ENCODE assay signal across 1 cellular context in the genomic region with DNA sequence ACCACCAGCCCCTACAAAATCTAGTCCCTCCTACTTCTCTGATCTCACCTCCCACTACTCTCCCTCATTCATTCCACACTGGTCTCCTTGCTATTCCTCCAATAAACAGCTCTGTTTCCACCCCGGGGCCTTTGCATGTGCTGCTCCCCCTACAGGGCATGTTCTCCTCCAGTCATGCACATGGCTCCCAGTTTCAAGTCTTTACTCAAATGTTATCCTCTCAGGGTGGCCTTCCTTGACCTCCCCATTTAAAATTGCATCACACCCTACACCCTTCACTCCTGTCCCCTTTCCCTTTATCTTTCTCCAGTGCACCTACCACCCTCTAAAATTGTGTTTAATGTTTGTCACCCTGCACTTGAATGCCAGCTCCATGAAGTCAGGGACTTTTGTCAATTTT.
TF ChIP-seq lines count a peak whose summit lies in the region.

No MANE protein-coding gene starts in this region.

TF ChIP-seq in K562, 482 proteins besides CTCF, POLR2A, EP300 and RAD21 (continued from another document and continues in another):
- TF ChIP-seq, protein P1, sequence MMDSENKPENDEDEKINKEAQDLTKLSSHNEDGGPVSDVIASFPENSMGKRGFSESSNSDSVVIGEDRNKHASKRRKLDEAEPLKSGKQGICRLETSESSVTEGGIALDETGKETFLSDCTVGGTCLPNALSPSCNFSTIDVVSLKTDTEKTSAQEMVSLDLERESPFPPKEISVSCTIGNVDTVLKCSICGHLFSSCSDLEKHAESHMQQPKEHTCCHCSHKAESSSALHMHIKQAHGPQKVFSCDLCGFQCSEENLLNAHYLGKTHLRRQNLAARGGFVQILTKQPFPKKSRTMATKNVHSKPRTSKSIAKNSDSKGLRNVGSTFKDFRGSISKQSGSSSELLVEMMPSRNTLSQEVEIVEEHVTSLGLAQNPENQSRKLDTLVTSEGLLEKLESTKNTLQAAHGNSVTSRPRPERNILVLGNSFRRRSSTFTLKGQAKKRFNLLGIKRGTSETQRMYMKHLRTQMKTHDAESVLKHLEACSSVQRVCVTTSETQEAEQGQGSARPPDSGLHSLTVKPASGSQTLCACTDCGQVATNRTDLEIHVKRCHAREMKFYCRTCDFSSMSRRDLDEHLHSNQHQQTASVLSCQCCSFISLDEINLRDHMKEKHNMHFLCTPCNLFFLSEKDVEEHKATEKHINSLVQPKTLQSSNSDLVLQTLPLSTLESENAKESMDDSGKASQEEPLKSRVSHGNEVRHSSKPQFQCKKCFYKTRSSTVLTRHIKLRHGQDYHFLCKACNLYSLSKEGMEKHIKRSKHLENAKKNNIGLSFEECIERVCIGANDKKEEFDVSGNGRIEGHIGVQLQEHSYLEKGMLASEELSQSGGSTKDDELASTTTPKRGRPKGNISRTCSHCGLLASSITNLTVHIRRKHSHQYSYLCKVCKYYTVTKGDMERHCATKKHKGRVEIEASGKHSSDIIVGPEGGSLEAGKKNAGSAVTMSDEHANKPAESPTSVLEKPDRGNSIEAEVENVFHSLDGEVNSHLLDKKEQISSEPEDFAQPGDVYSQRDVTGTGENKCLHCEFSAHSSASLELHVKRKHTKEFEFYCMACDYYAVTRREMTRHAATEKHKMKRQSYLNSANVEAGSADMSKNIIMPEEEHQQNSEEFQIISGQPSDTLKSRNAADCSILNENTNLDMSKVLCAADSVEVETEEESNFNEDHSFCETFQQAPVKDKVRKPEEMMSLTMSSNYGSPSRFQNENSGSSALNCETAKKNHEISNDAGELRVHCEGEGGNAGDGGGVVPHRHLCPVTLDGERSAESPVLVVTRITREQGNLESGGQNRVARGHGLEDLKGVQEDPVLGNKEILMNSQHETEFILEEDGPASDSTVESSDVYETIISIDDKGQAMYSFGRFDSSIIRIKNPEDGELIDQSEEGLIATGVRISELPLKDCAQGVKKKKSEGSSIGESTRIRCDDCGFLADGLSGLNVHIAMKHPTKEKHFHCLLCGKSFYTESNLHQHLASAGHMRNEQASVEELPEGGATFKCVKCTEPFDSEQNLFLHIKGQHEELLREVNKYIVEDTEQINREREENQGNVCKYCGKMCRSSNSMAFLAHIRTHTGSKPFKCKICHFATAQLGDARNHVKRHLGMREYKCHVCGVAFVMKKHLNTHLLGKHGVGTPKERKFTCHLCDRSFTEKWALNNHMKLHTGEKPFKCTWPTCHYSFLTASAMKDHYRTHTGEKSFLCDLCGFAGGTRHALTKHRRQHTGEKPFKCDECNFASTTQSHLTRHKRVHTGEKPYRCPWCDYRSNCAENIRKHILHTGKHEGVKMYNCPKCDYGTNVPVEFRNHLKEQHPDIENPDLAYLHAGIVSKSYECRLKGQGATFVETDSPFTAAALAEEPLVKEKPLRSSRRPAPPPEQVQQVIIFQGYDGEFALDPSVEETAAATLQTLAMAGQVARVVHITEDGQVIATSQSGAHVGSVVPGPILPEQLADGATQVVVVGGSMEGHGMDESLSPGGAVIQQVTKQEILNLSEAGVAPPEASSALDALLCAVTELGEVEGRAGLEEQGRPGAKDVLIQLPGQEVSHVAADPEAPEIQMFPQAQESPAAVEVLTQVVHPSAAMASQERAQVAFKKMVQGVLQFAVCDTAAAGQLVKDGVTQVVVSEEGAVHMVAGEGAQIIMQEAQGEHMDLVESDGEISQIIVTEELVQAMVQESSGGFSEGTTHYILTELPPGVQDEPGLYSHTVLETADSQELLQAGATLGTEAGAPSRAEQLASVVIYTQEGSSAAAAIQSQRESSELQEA (IDR thresholded peaks at IDR 0.05; ENCODE audit: low read depth): no peak
- TF ChIP-seq ARNT (IDR thresholded peaks at IDR 0.05) (peak; percentile 60 to 71; a peak in 2 of 4 replicates), PPARD (CRISPR knock-in tag; IDR thresholded peaks at IDR 0.05) (no peak), ZNF586 (CRISPR knock-in tag; conservative IDR thresholded peaks at IDR 0.05) (no peak), ZNF282 (CRISPR knock-in tag; IDR thresholded peaks at IDR 0.05) (no peak), TEAD4 (IDR thresholded peaks at IDR 0.05; ENCODE audit: low read length) (no peak), TEAD4 (CRISPR knock-in tag; IDR thresholded peaks at IDR 0.05; ENCODE audit: borderline replicate concordance) (no peak), ZKSCAN8 (CRISPR knock-in tag; IDR thresholded peaks at IDR 0.05) (no peak), BHLHE40 (IDR thresholded peaks at IDR 0.05; ENCODE audit: low read length) (0 out of 2 replicates have a peak, but pooled peaks have one; percentile 12), MECOM (CRISPR knock-in tag; IDR thresholded peaks at IDR 0.05) (peak; percentile 75; the same call in 1 of the 2 replicates), SAFB2 (IDR thresholded peaks at IDR 0.05; ENCODE audit: borderline replicate concordance, low read depth, low read length, severe bottlenecking) (no peak), GTF2B (IDR thresholded peaks at IDR 0.05; ENCODE audit: extremely low read depth, insufficient read length) (no peak), HCFC1 (IDR thresholded peaks at IDR 0.05; ENCODE audit: low read depth, low read length) (no peak), MTA1 (IDR thresholded peaks at IDR 0.05; ENCODE audit: borderline replicate concordance) (peak; percentile 47; the same call in 1 of the 2 replicates), HIVEP1 (CRISPR knock-in tag; IDR thresholded peaks at IDR 0.05) (peak; percentile 44; the same call in 1 of the 2 replicates), L3MBTL2 (IDR thresholded peaks at IDR 0.05) (peak; percentile 55), SRSF9 (IDR thresholded peaks at IDR 0.05; ENCODE audit: borderline replicate concordance, low read depth, low read length) (no peak), RNF2 (IDR thresholded peaks at IDR 0.05) (no peak), HMG20A (CRISPR knock-in tag; conservative IDR thresholded peaks at IDR 0.05) (no peak), HNRNPLL (IDR thresholded peaks at IDR 0.05; ENCODE audit: low read depth, low read length, poor library complexity, severe bottlenecking) (no peak), NCOA4 (IDR thresholded peaks at IDR 0.05; ENCODE audit: partially characterized antibody) (peak; percentile 35), SNIP1 (IDR thresholded peaks at IDR 0.05; ENCODE audit: low read depth) (no peak), ZNF551 (CRISPR knock-in tag; IDR thresholded peaks at IDR 0.05) (no peak), SMAD1 (IDR thresholded peaks at IDR 0.05; ENCODE audit: low read depth, low read length, partially characterized antibody) (no peak), CBX5 (IDR thresholded peaks at IDR 0.05; ENCODE audit: borderline replicate concordance, low read depth) (no peak), RB1 (IDR thresholded peaks at IDR 0.05; ENCODE audit: low read depth) (no peak), FOXJ3 (CRISPR knock-in tag; IDR thresholded peaks at IDR 0.05) (no peak), ZNF644 (tag; IDR thresholded peaks at IDR 0.05; ENCODE audit: low read depth) (no peak), NFIX (CRISPR knock-in tag; IDR thresholded peaks at IDR 0.05; ENCODE audit: low read depth) (no peak), GATAD2A (IDR thresholded peaks at IDR 0.05) (peak; percentile 47; the same call in 1 of the 2 replicates), POU5F1 (IDR thresholded peaks at IDR 0.05; ENCODE audit: borderline replicate concordance, low read depth, low read length, partially characterized antibody) (no peak), RBFOX2 (IDR thresholded peaks at IDR 0.05; ENCODE audit: low read depth, low read length) (no peak), ESRRB (CRISPR knock-in tag; IDR thresholded peaks at IDR 0.05; ENCODE audit: borderline replicate concordance) (no peak), ILF3 (IDR thresholded peaks at IDR 0.05; ENCODE audit: borderline replicate concordance) (no peak), CHD4 (IDR thresholded peaks at IDR 0.05; ENCODE audit: insufficient read depth, insufficient replicate concordance, low read depth, low read length, poor library complexity, severe bottlenecking) (peak; percentile 85), SRSF7 (optimal IDR thresholded peaks at IDR 0.05; ENCODE audit: low read depth, low read length) (no peak), ARID2 (IDR thresholded peaks at IDR 0.05) (no peak), NR2C1 (IDR thresholded peaks at IDR 0.05) (no peak), NR2C1 (tag; IDR thresholded peaks at IDR 0.05) (no peak), HNRNPK (IDR thresholded peaks at IDR 0.05; ENCODE audit: low read depth, low read length, poor library complexity, severe bottlenecking) (no peak), KAT8 (IDR thresholded peaks at IDR 0.05; ENCODE audit: low read depth) (no peak), FOXA3 (CRISPR knock-in tag; conservative IDR thresholded peaks at IDR 0.05 in 1 of 2, IDR thresholded peaks at IDR 0.05 in 1 of 2) (no peak), GTF2A2 (tag; IDR thresholded peaks at IDR 0.05) (no peak), ZNF561 (CRISPR knock-in tag; conservative IDR thresholded peaks at IDR 0.05) (no peak), PRPF4 (IDR thresholded peaks at IDR 0.05; ENCODE audit: insufficient read depth, low read depth, low read length, poor library complexity, severe bottlenecking) (no peak), ATF7 (IDR thresholded peaks at IDR 0.05) (no peak)
- TF ChIP-seq, protein P2, sequence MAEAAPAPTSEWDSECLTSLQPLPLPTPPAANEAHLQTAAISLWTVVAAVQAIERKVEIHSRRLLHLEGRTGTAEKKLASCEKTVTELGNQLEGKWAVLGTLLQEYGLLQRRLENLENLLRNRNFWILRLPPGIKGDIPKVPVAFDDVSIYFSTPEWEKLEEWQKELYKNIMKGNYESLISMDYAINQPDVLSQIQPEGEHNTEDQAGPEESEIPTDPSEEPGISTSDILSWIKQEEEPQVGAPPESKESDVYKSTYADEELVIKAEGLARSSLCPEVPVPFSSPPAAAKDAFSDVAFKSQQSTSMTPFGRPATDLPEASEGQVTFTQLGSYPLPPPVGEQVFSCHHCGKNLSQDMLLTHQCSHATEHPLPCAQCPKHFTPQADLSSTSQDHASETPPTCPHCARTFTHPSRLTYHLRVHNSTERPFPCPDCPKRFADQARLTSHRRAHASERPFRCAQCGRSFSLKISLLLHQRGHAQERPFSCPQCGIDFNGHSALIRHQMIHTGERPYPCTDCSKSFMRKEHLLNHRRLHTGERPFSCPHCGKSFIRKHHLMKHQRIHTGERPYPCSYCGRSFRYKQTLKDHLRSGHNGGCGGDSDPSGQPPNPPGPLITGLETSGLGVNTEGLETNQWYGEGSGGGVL (CRISPR knock-in tag; IDR thresholded peaks at IDR 0.05): no peak
- TF ChIP-seq, protein P3, sequence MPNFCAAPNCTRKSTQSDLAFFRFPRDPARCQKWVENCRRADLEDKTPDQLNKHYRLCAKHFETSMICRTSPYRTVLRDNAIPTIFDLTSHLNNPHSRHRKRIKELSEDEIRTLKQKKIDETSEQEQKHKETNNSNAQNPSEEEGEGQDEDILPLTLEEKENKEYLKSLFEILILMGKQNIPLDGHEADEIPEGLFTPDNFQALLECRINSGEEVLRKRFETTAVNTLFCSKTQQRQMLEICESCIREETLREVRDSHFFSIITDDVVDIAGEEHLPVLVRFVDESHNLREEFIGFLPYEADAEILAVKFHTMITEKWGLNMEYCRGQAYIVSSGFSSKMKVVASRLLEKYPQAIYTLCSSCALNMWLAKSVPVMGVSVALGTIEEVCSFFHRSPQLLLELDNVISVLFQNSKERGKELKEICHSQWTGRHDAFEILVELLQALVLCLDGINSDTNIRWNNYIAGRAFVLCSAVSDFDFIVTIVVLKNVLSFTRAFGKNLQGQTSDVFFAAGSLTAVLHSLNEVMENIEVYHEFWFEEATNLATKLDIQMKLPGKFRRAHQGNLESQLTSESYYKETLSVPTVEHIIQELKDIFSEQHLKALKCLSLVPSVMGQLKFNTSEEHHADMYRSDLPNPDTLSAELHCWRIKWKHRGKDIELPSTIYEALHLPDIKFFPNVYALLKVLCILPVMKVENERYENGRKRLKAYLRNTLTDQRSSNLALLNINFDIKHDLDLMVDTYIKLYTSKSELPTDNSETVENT (CRISPR knock-in tag; IDR thresholded peaks at IDR 0.05): no peak
- TF ChIP-seq, protein P4, sequence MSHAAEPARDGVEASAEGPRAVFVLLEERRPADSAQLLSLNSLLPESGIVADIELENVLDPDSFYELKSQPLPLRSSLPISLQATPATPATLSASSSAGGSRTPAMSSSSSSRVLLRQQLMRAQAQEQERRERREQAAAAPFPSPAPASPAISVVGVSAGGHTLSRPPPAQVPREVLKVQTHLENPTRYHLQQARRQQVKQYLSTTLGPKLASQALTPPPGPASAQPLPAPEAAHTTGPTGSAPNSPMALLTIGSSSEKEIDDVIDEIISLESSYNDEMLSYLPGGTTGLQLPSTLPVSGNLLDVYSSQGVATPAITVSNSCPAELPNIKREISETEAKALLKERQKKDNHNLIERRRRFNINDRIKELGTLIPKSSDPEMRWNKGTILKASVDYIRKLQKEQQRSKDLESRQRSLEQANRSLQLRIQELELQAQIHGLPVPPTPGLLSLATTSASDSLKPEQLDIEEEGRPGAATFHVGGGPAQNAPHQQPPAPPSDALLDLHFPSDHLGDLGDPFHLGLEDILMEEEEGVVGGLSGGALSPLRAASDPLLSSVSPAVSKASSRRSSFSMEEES (CRISPR knock-in tag; IDR thresholded peaks at IDR 0.05): no peak
- TF ChIP-seq, protein P5, sequence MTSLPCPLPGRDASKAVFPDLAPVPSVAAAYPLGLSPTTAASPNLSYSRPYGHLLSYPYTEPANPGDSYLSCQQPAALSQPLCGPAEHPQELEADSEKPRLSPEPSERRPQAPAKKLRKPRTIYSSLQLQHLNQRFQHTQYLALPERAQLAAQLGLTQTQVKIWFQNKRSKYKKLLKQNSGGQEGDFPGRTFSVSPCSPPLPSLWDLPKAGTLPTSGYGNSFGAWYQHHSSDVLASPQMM (CRISPR knock-in tag; IDR thresholded peaks at IDR 0.05): no peak
- TF ChIP-seq, protein P6, sequence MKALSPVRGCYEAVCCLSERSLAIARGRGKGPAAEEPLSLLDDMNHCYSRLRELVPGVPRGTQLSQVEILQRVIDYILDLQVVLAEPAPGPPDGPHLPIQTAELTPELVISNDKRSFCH (CRISPR knock-in tag; IDR thresholded peaks at IDR 0.05): no peak
- TF ChIP-seq, protein P6 (tag; IDR thresholded peaks at IDR 0.05): no peak
- TF ChIP-seq, protein P7, sequence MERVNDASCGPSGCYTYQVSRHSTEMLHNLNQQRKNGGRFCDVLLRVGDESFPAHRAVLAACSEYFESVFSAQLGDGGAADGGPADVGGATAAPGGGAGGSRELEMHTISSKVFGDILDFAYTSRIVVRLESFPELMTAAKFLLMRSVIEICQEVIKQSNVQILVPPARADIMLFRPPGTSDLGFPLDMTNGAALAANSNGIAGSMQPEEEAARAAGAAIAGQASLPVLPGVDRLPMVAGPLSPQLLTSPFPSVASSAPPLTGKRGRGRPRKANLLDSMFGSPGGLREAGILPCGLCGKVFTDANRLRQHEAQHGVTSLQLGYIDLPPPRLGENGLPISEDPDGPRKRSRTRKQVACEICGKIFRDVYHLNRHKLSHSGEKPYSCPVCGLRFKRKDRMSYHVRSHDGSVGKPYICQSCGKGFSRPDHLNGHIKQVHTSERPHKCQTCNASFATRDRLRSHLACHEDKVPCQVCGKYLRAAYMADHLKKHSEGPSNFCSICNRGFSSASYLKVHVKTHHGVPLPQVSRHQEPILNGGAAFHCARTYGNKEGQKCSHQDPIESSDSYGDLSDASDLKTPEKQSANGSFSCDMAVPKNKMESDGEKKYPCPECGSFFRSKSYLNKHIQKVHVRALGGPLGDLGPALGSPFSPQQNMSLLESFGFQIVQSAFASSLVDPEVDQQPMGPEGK (CRISPR knock-in tag; IDR thresholded peaks at IDR 0.05; ENCODE audit: borderline replicate concordance): no peak
